14 cellular contexts compared by ENCODE assay signal in genomic region chr12:6321905-6322304, GRCh38. TPM values are rescaled to one million over a fixed set of nuclear protein-coding genes. Genes with fewer than 3 reads are reported as not detected.
DNase-seq lines count a peak whose midpoint lies in the region; ATAC-seq and TF ChIP-seq lines count a peak whose summit lies in the region.
"Had no signal": no experiment of that assay in that cellular context is flagged by ENCODE, and none has a peak within 500 bp of the region (broad histone marks: within the 10 kb centered on the region; RNA-seq: fewer than 3 reads in every experiment).

No MANE protein-coding gene starts in this region.

- no peaks in the 10 kb centered on the region for H3K9me3 ChIP-seq in CD4-positive, alpha-beta memory T cell (ENCODE audit: control insufficient read depth in 1 of 2, low read length in 2 of 2)
- H3K9me3 ChIP-seq in NT2/D1 (ENCODE audit: insufficient read depth, low read length) (no peaks in the 10 kb centered on the region), gastroesophageal sphincter (no peaks in the 10 kb centered on the region), parathyroid adenoma (ENCODE audit: control insufficient read depth, low read length) (no peaks in the 10 kb centered on the region)

- peak overlapping the region; percentile 73 for H3K9ac ChIP-seq in NT2/D1 (ENCODE audit: insufficient read length, low read depth)
- H3K9ac ChIP-seq in parathyroid adenoma, result no peak overlapping the region

- ATAC-seq in gastroesophageal sphincter, result no peak
- ATAC-seq in HG03571 (IDR thresholded peaks at IDR 0.05; ENCODE audit: unreplicated experiment), result no peak
- ATAC-seq: stimulated activated naive CD8-positive, alpha-beta T cell treated with anti-CD3 and anti-CD28 coated beads, Interleukin-15, Interleukin-2, amounts not matched to agents 100 U/mL and 50 U/mL, for 24 hours had no signal

- no peak for TF ChIP-seq CTCF in gastroesophageal sphincter (IDR thresholded peaks at IDR 0.05)
- TF ChIP-seq CTCF in parathyroid adenoma (IDR thresholded peaks at IDR 0.05), result no peak
- TF ChIP-seq CTCF in progenitor cell of endocrine pancreas (IDR thresholded peaks at IDR 0.05; ENCODE audit: unreplicated experiment), result no peak

- intact Hi-C loops in CD4-positive, alpha-beta memory T cell (cut with micrococcal nuclease), result no loop called here

- no peaks in the 10 kb centered on the region for H3K36me3 ChIP-seq in CD4-positive, alpha-beta memory T cell (ENCODE audit: insufficient read depth, low read length)
- H3K36me3 ChIP-seq in NT2/D1 (ENCODE audit: insufficient read depth, insufficient read length, low read length) (peaks cover 48% of the 10 kb centered on the region), gastroesophageal sphincter (no peaks in the 10 kb centered on the region), parathyroid adenoma (ENCODE audit: control insufficient read depth, insufficient read depth, low read length) (no peaks in the 10 kb centered on the region)

- H3K4me3 Mint-ChIP-seq in CD4-positive, alpha-beta memory T cell, result no peak overlapping the region
- no peak overlapping the region for H3K4me3 Mint-ChIP-seq in progenitor cell of endocrine pancreas (ENCODE audit: low read depth)
- H3K4me3 Mint-ChIP-seq: activated CD4-positive, alpha-beta memory T cell treated with anti-CD3 and anti-CD28 coated beads for 36 hours had no signal

- no peaks in the 10 kb centered on the region for H3K9me3 Mint-ChIP-seq in CD4-positive, alpha-beta memory T cell
- no peaks in the 10 kb centered on the region for H3K9me3 Mint-ChIP-seq in progenitor cell of endocrine pancreas (ENCODE audit: low read depth)
- H3K9me3 Mint-ChIP-seq: activated CD4-positive, alpha-beta memory T cell treated with anti-CD3 and anti-CD28 coated beads for 36 hours had no signal

- no peak for TF ChIP-seq EP300 in gastroesophageal sphincter (IDR thresholded peaks at IDR 0.05)

- no peaks in the 10 kb centered on the region for H3K27me3 Mint-ChIP-seq in CD4-positive, alpha-beta memory T cell
- no peaks in the 10 kb centered on the region for H3K27me3 Mint-ChIP-seq in progenitor cell of endocrine pancreas
- H3K27me3 Mint-ChIP-seq: activated CD4-positive, alpha-beta memory T cell treated with anti-CD3 and anti-CD28 coated beads for 36 hours had no signal

- H3K36me3 Mint-ChIP-seq in CD4-positive, alpha-beta memory T cell, result peaks cover 0 to 9% of the 10 kb centered on the region in 2 donors
- H3K36me3 Mint-ChIP-seq in progenitor cell of endocrine pancreas (ENCODE audit: insufficient read depth), result peaks cover 23% of the 10 kb centered on the region
- H3K36me3 Mint-ChIP-seq: activated CD4-positive, alpha-beta memory T cell treated with anti-CD3 and anti-CD28 coated beads for 36 hours had no signal

- no peak overlapping the region for H3K4me3 ChIP-seq in CD4-positive, alpha-beta memory T cell (ENCODE audit: low read length in 2 of 2)
- H3K4me3 ChIP-seq in NT2/D1 (ENCODE audit: insufficient read length, low read depth), result no peak overlapping the region
- H3K4me3 ChIP-seq in gastroesophageal sphincter, result no peak overlapping the region
- no peak overlapping the region for H3K4me3 ChIP-seq in parathyroid adenoma (ENCODE audit: low read depth, low read length)

- POLR2A ChIA-PET in CD4-positive, alpha-beta memory T cell (lab: Charles Lee; ENCODE audit: partially characterized antibody), result interaction anchor here (1.9 kb wide), 2 partner anchors 13 to 214 kb away, joined by 12 read pairs; no protein-coding TSS in a partner anchor

- H3K4me2 ChIP-seq in parathyroid adenoma (ENCODE audit: low read length), result no peak overlapping the region

- CTCF ChIA-PET in CD4-positive, alpha-beta memory T cell (lab: Charles Lee; ENCODE audit: partially characterized antibody), result interaction anchor here (1.6 to 4.8 kb wide), 7 partner anchors 14 to 193 kb away, joined by 5 to 72 read pairs (median 13); no protein-coding TSS in a partner anchor

- H3K27ac Mint-ChIP-seq in CD4-positive, alpha-beta memory T cell, result peak overlapping the region in 4 of 7 donors; percentile 24 to 77 (median 41)
- H3K27ac Mint-ChIP-seq in progenitor cell of endocrine pancreas, result no peak overlapping the region
- H3K27ac Mint-ChIP-seq: activated CD4-positive, alpha-beta memory T cell treated with anti-CD3 and anti-CD28 coated beads for 36 hours had no signal

- no peaks in the 10 kb centered on the region for H3K79me2 ChIP-seq in parathyroid adenoma

- WGBS in gastroesophageal sphincter (ENCODE audit: low coverage in 1 of 2), 2 donors, result 82 to 89% methylated on average over 1 to 5 of the region's 6 CpGs

- DNase-seq in CD4-positive, alpha-beta memory T cell, result no peak
- no peak for DNase-seq in NT2/D1 (ENCODE audit: low read depth, low spot score)
- no peak for DNase-seq in activated naive CD4-positive, alpha-beta T cell (lab: John Stamatoyannopoulos, UW)
- DNase-seq in putamen (ENCODE audit: low spot score), result no peak
- no peak for DNase-seq in progenitor cell of endocrine pancreas (ENCODE audit: low spot score, unreplicated experiment)
- DNase-seq: activated CD4-positive, alpha-beta memory T cell treated with anti-CD3 and anti-CD28 coated beads for 36 hours; activated gamma-delta T cell; caudate nucleus; NCI-H1417; NCI-H524 treated with DMSO at 0.1 percent for 48 hours; stimulated activated naive CD8-positive, alpha-beta T cell treated with anti-CD3 and anti-CD28 coated beads, Interleukin-15, Interleukin-2, amounts not matched to agents 100 U/mL and 50 U/mL, for 24 hours had no signal

- H2AFZ ChIP-seq in parathyroid adenoma, result no peak overlapping the region

- peaks cover 34 to 64% (median 43%) of the 10 kb centered on the region in 4 donors for H3K4me1 Mint-ChIP-seq in CD4-positive, alpha-beta memory T cell
- H3K4me1 Mint-ChIP-seq in progenitor cell of endocrine pancreas (ENCODE audit: low read depth), result peaks cover 22% of the 10 kb centered on the region

- no peak overlapping the region for H3K27ac ChIP-seq in CD4-positive, alpha-beta memory T cell (ENCODE audit: low read depth, low read length)
- peak overlapping the region in 3 of 4 donors; percentile 11 to 82 (median 82) for H3K27ac ChIP-seq in gastroesophageal sphincter
- H3K27ac ChIP-seq in parathyroid adenoma, result peak overlapping the region; percentile 31

- peaks cover 40% of the 10 kb centered on the region for H3K4me1 ChIP-seq in CD4-positive, alpha-beta memory T cell (ENCODE audit: insufficient read depth, low read length)
- H3K4me1 ChIP-seq in NT2/D1 (ENCODE audit: insufficient read depth, insufficient read length) (peaks cover 61% of the 10 kb centered on the region), gastroesophageal sphincter (peaks cover 2 to 52% (median 21%) of the 10 kb centered on the region in 3 donors), parathyroid adenoma (peaks cover 23% of the 10 kb centered on the region)

- no peaks in the 10 kb centered on the region for H3K27me3 ChIP-seq in CD4-positive, alpha-beta memory T cell (ENCODE audit: insufficient read depth, low read length)
- no peaks in the 10 kb centered on the region for H3K27me3 ChIP-seq in NT2/D1 (ENCODE audit: insufficient read depth, insufficient read length)
- H3K27me3 ChIP-seq in gastroesophageal sphincter, result no peaks in the 10 kb centered on the region
- no peaks in the 10 kb centered on the region for H3K27me3 ChIP-seq in parathyroid adenoma (ENCODE audit: control insufficient read depth, insufficient read depth, low read length)

- no peak for TF ChIP-seq POLR2A in gastroesophageal sphincter (IDR thresholded peaks at IDR 0.05)

RNA-seq across cellular contexts. Expression of gene PLEKHG6, which starts 11.4 kb away (rescaled TPM):
- not detected for total RNA-seq in CD4-positive, alpha-beta memory T cell
- under 1 TPM in 1 of 2 donors, not detected in 1; 0.22 TPM for polyA plus RNA-seq in CD4-positive, alpha-beta memory T cell
- total RNA-seq in gastroesophageal sphincter (10 to 100 TPM in 1 of 4 donors, 1 to 10 TPM in 1, under 1 TPM in 2; 0.35 to 44.5 (median 1.3) TPM), progenitor cell of endocrine pancreas (40.5 and 44.0 TPM in 2 replicates)
- total RNA-seq: activated CD4-positive, alpha-beta memory T cell treated with anti-CD3 and anti-CD28 coated beads for 36 hours had no signal

RNA-seq across cellular contexts. Expression of gene TNFRSF1A, which starts 20.0 kb away (rescaled TPM):
- total RNA-seq in CD4-positive, alpha-beta memory T cell, result 10 to 100 TPM; 80.7 to 86.7 TPM
- polyA plus RNA-seq in CD4-positive, alpha-beta memory T cell, result 10 to 100 TPM; 14.5 to 36.4 TPM
- total RNA-seq in gastroesophageal sphincter (100 to 1,000 TPM; 150 to 356 (median 227) TPM), progenitor cell of endocrine pancreas (67.5 and 68.8 TPM in 2 replicates)

RNA-seq across cellular contexts. Expression of gene SCNN1A, which starts 53.5 kb away (rescaled TPM):
- 1 to 10 TPM in 1 of 2 experiments, under 1 TPM in 1; 0.67 to 1.3 TPM for total RNA-seq in CD4-positive, alpha-beta memory T cell
- polyA plus RNA-seq in CD4-positive, alpha-beta memory T cell, result under 1 TPM; 0.24 to 0.53 TPM
- total RNA-seq in gastroesophageal sphincter (10 to 100 TPM in 1 of 4 donors, 1 to 10 TPM in 1, under 1 TPM in 1, not detected in 1; 0.62 to 19.9 (median 5.2) TPM), progenitor cell of endocrine pancreas (14.3 and 23.1 TPM in 2 replicates)
